1 cellular context compared by ENCODE assay signal in the genomic region with DNA sequence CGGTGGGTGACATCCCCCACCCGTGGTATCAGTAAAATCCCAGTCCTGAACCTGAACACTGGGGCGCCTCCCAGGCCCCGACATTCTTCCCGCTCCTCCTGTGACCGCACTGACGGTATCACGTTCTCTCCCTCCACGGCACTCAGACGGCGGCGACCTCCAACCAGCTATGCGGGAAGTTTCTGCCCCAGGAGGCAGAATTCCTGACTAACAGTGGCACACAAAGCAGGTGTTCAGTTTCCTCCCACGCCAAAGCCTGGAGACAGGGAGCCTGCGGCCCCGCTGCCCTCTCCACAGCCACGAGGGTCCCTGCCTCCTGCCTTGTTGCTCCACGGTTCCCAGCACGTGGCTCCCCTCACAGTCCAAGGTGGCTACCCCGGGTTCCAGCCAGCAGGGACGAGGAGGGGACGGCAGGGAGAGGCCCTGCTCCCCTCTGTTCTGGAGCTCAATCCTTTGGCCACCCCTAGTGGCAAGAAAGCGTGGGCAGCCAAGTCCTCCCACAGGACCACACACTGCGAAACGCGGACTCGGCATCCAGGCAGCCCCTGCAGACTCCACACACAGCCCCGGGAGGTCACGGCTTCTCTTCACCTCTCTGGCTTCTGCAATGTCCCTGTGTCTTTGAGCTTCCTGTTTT.
TF ChIP-seq lines count a peak whose summit lies in the region.

No MANE protein-coding gene starts in this region.

TF ChIP-seq in GM12878, 131 proteins besides CTCF, POLR2A, EP300 and RAD21 (continued from another document):
- TF ChIP-seq, protein P1, sequence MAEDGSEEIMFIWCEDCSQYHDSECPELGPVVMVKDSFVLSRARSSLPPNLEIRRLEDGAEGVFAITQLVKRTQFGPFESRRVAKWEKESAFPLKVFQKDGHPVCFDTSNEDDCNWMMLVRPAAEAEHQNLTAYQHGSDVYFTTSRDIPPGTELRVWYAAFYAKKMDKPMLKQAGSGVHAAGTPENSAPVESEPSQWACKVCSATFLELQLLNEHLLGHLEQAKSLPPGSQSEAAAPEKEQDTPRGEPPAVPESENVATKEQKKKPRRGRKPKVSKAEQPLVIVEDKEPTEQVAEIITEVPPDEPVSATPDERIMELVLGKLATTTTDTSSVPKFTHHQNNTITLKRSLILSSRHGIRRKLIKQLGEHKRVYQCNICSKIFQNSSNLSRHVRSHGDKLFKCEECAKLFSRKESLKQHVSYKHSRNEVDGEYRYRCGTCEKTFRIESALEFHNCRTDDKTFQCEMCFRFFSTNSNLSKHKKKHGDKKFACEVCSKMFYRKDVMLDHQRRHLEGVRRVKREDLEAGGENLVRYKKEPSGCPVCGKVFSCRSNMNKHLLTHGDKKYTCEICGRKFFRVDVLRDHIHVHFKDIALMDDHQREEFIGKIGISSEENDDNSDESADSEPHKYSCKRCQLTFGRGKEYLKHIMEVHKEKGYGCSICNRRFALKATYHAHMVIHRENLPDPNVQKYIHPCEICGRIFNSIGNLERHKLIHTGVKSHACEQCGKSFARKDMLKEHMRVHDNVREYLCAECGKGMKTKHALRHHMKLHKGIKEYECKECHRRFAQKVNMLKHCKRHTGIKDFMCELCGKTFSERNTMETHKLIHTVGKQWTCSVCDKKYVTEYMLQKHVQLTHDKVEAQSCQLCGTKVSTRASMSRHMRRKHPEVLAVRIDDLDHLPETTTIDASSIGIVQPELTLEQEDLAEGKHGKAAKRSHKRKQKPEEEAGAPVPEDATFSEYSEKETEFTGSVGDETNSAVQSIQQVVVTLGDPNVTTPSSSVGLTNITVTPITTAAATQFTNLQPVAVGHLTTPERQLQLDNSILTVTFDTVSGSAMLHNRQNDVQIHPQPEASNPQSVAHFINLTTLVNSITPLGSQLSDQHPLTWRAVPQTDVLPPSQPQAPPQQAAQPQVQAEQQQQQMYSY (CRISPR knock-in tag; IDR thresholded peaks at IDR 0.05): no peak
- TF ChIP-seq ZNF592 (IDR thresholded peaks at IDR 0.05) (no peak), MAX (IDR thresholded peaks at IDR 0.05; ENCODE audit: low read depth, low read length) (no peak), SUPT20H (IDR thresholded peaks at IDR 0.05; ENCODE audit: borderline replicate concordance, control insufficient read depth, low read depth, low read length) (no peak), SUZ12 (IDR thresholded peaks at IDR 0.05; ENCODE audit: unreplicated experiment) (no peak), CREB1 (IDR thresholded peaks at IDR 0.05; ENCODE audit: low read depth) (no peak), PML (IDR thresholded peaks at IDR 0.05; ENCODE audit: low read length) (no peak), KDM1A (IDR thresholded peaks at IDR 0.05; ENCODE audit: borderline replicate concordance) (no peak), ESRRA (IDR thresholded peaks at IDR 0.05; ENCODE audit: low read length) (no peak), CBX5 (IDR thresholded peaks at IDR 0.05; ENCODE audit: low read depth) (no peak), NR2C1 (IDR thresholded peaks at IDR 0.05) (no peak), RBBP5 (conservative IDR thresholded peaks at IDR 0.05) (no peak), STAT3 (IDR thresholded peaks at IDR 0.05; ENCODE audit: low read depth, low read length) (no peak)
